Comparison of ENCODE assay signal across 14 cellular contexts in the genomic region with DNA sequence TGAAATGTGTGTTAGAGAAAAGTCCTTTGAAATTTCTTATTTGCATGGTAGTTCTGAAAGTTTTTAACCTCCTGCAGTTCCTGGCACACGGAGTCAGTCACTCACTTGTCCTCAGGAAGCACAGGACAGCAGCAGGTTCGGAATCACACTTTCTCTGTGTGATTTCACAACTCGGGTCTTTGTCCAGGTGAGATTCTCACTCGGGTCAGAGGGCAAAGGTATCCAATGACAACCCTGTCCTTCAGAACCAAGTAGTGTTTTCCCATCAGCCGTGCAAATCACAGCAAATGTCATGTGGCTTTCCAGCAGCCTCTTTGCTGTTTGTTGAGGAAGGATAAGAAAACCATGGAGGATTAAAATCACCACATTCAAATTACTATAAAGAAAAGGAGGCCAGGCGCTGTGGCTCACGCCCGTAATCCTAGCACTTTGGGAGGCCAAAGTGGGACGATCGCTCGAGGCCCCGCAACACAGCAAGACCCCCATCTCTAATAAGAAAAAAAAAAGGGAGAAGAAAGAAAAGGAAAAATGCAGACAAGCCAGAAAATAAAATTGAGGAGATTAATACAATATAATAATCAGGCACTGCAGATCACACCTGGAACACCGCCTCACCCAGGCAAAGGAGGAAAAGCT. TPM values are rescaled to one million over a fixed set of nuclear protein-coding genes. Genes with fewer than 3 reads are reported as not detected.
DNase-seq lines count a peak whose midpoint lies in the region; ATAC-seq and TF ChIP-seq lines count a peak whose summit lies in the region.
"Had no signal": no experiment of that assay in that cellular context is flagged by ENCODE, and none has a peak within 500 bp of the region (broad histone marks: within the 10 kb centered on the region; RNA-seq: fewer than 3 reads in every experiment).

No MANE protein-coding gene starts in this region.

- H2AK5ac ChIP-seq in mesendoderm (ENCODE audit: low read length), result no peak overlapping the region

- TF ChIP-seq CTCF in LNCaP clone FGC (IDR thresholded peaks at IDR 0.05; ENCODE audit: control insufficient read depth, extremely low read depth, insufficient read depth) (0 out of 2 replicates have a peak, but pooled peaks have one; percentile 3), endodermal cell (conservative IDR thresholded peaks at IDR 0.05) (no peak), suprapubic skin (IDR thresholded peaks at IDR 0.05) (no peak)

- no peaks in the 10 kb centered on the region for H3K9me3 Mint-ChIP-seq in endodermal cell
- no peaks in the 10 kb centered on the region for H3K9me3 Mint-ChIP-seq in activated naive CD4-positive, alpha-beta T cell treated with anti-CD3 and anti-CD28 coated beads, Interleukin-2, amount 10 ng/mL, durations not matched to agents 7 days and 5 days
- H3K9me3 Mint-ChIP-seq: T-helper 1 cell treated with Interleukin-12 subunit alpha and Interleukin-12 subunit beta and Interleukin-4 antibody, amounts not matched to agents 30 μg/mL and 1 μg/mL, for 36 hours had no signal

- H3K79me2 ChIP-seq in mesendoderm (ENCODE audit: control insufficient read depth, insufficient read depth, low read length), result no peaks in the 10 kb centered on the region

- no peak for TF ChIP-seq EP300 in suprapubic skin (IDR thresholded peaks at IDR 0.05)

- H2BK15ac ChIP-seq in mesendoderm (replicated peaks; ENCODE audit: low read depth), result no peak overlapping the region

- no peak overlapping the region for H3K4ac ChIP-seq in mesendoderm (ENCODE audit: low read depth, low read length)

- H3K9me3 ChIP-seq in endodermal cell (ENCODE audit: control insufficient read depth, low read length), result no peaks in the 10 kb centered on the region
- no peaks in the 10 kb centered on the region for H3K9me3 ChIP-seq in suprapubic skin

- peaks cover 3% of the 10 kb centered on the region for H3K4me1 Mint-ChIP-seq in endodermal cell
- peaks cover 8% of the 10 kb centered on the region for H3K4me1 Mint-ChIP-seq in activated naive CD4-positive, alpha-beta T cell treated with anti-CD3 and anti-CD28 coated beads, Interleukin-2, amount 10 ng/mL, durations not matched to agents 7 days and 5 days

- H4K8ac ChIP-seq in mesendoderm (ENCODE audit: low read depth, low read length), result no peak overlapping the region

- H3K27me3 Mint-ChIP-seq in endodermal cell (ENCODE audit: insufficient read depth), result no peaks in the 10 kb centered on the region
- H3K27me3 Mint-ChIP-seq in activated naive CD4-positive, alpha-beta T cell treated with anti-CD3 and anti-CD28 coated beads, Interleukin-2, amount 10 ng/mL, durations not matched to agents 7 days and 5 days, result peaks cover 10% of the 10 kb centered on the region
- H3K27me3 Mint-ChIP-seq: activated naive CD8-positive, alpha-beta T cell had no signal

- H3K4me2 ChIP-seq in mesendoderm (ENCODE audit: low read length), result no peak overlapping the region

- no peak overlapping the region for H3K23ac ChIP-seq in mesendoderm (ENCODE audit: low read length)

- no peaks in the 10 kb centered on the region for H3K36me3 Mint-ChIP-seq in endodermal cell (ENCODE audit: low read depth)
- no peaks in the 10 kb centered on the region for H3K36me3 Mint-ChIP-seq in activated naive CD4-positive, alpha-beta T cell treated with anti-CD3 and anti-CD28 coated beads, Interleukin-2, amount 10 ng/mL, durations not matched to agents 7 days and 5 days
- H3K36me3 Mint-ChIP-seq: activated naive CD8-positive, alpha-beta T cell had no signal

- 83% methylated on average over 5 to 7 of the region's 13 CpGs for WGBS in endodermal cell (ENCODE audit: insufficient coverage in 1 of 2, insufficient read length in 1 of 2), 2 experiments
- WGBS in mesendoderm (ENCODE audit: extremely low coverage, insufficient coverage, low lambda C conversion rate), result no CpG with 5 or more reads among the region's 13 CpGs
- WGBS in suprapubic skin, result 85% methylated on average over 13 of the region's 13 CpGs

- no peak for TF ChIP-seq POLR2A in suprapubic skin (IDR thresholded peaks at IDR 0.05)

- no peaks in the 10 kb centered on the region for H3K79me1 ChIP-seq in mesendoderm (ENCODE audit: low read length)

- H3K27ac ChIP-seq in endodermal cell (ENCODE audit: low read depth, low read length) (no peak overlapping the region), mesendoderm (ENCODE audit: low read depth, low read length) (no peak overlapping the region), suprapubic skin (no peak overlapping the region)

- no peak for DNase-seq in LNCaP clone FGC (ENCODE audit: low read depth)
- DNase-seq in endodermal cell, result no peak
- peak; percentile 25 for DNase-seq in mesendoderm
- DNase-seq in suprapubic skin (ENCODE audit: low spot score in 2 of 2), result peak; percentile 37
- DNase-seq in activated naive CD4-positive, alpha-beta T cell treated with anti-CD3 and anti-CD28 coated beads, Interleukin-2, amount 10 ng/mL, durations not matched to agents 7 days and 5 days, result no peak
- DNase-seq in NCI-H82 treated with DMSO at 0.1 percent for 48 hours (lab: John Stamatoyannopoulos, UW; ENCODE audit: unreplicated experiment), result no peak
- no peak for DNase-seq in NCI-H748 treated with DMSO at 0.1 percent for 48 hours (lab: John Stamatoyannopoulos, UW)
- DNase-seq: activated CD8-positive, alpha-beta memory T cell treated with anti-CD3 and anti-CD28 coated beads, Interleukin-2, amount 50 U/mL, for 4 hours; DMS53; erythroblast; NCI-H526 treated with DMSO at 0.1 percent for 48 hours had no signal

- no peak overlapping the region for H2BK5ac ChIP-seq in mesendoderm (ENCODE audit: low read length)

- H3K27me3 ChIP-seq in endodermal cell (ENCODE audit: control insufficient read depth, insufficient read depth, low read length, poor library complexity, severe bottlenecking) (no peaks in the 10 kb centered on the region), mesendoderm (ENCODE audit: insufficient read depth, low read length, poor library complexity) (no peaks in the 10 kb centered on the region), suprapubic skin (no peaks in the 10 kb centered on the region)

- H3K4me3 ChIP-seq in LNCaP clone FGC (ENCODE audit: low read depth, low read length), result no peak overlapping the region
- H3K4me3 ChIP-seq in endodermal cell (ENCODE audit: low read length), result no peak overlapping the region
- H3K4me3 ChIP-seq in mesendoderm (ENCODE audit: low read length), result no peak overlapping the region
- H3K4me3 ChIP-seq in suprapubic skin, result no peak overlapping the region

- H4K5ac ChIP-seq in mesendoderm (ENCODE audit: low read length), result no peak overlapping the region

- H3K27ac Mint-ChIP-seq in endodermal cell, result peak overlapping the region; percentile 26
- no peak overlapping the region for H3K27ac Mint-ChIP-seq in activated naive CD4-positive, alpha-beta T cell treated with anti-CD3 and anti-CD28 coated beads, Interleukin-2, amount 10 ng/mL, durations not matched to agents 7 days and 5 days
- H3K27ac Mint-ChIP-seq: activated naive CD8-positive, alpha-beta T cell; T-helper 1 cell treated with Interleukin-12 subunit alpha and Interleukin-12 subunit beta and Interleukin-4 antibody, amounts not matched to agents 30 μg/mL and 1 μg/mL, for 36 hours had no signal

- H3K9ac ChIP-seq in endodermal cell (ENCODE audit: extremely low read depth, low read length, poor library complexity, severe bottlenecking), result no peak overlapping the region
- H3K9ac ChIP-seq in mesendoderm (ENCODE audit: low read length), result no peak overlapping the region

- ATAC-seq in HG03342 (IDR thresholded peaks at IDR 0.05; ENCODE audit: unreplicated experiment), result no peak

- no peaks in the 10 kb centered on the region for H3K36me3 ChIP-seq in endodermal cell (ENCODE audit: control insufficient read depth, insufficient read depth, low read length)
- no peaks in the 10 kb centered on the region for H3K36me3 ChIP-seq in mesendoderm (ENCODE audit: control insufficient read depth, insufficient read depth, low read length)
- no peaks in the 10 kb centered on the region for H3K36me3 ChIP-seq in suprapubic skin

- H2BK120ac ChIP-seq in mesendoderm (ENCODE audit: low read depth, low read length), result no peak overlapping the region

- CTCF ChIA-PET in activated naive CD4-positive, alpha-beta T cell treated with anti-CD3 and anti-CD28 coated beads, Interleukin-2, amount 10 ng/mL, durations not matched to agents 7 days and 5 days (lab: Charles Lee), result no interaction called here

- H3K4me1 ChIP-seq in endodermal cell (ENCODE audit: control insufficient read depth, insufficient read depth, low read length) (no peaks in the 10 kb centered on the region), mesendoderm (ENCODE audit: control insufficient read depth, low read depth, low read length) (no peaks in the 10 kb centered on the region), suprapubic skin (peaks cover 43% of the 10 kb centered on the region)

- no peak overlapping the region for H3K18ac ChIP-seq in mesendoderm (ENCODE audit: low read length)

- H3K4me3 Mint-ChIP-seq in endodermal cell, result no peak overlapping the region
- H3K4me3 Mint-ChIP-seq in activated naive CD4-positive, alpha-beta T cell treated with anti-CD3 and anti-CD28 coated beads, Interleukin-2, amount 10 ng/mL, durations not matched to agents 7 days and 5 days, result no peak overlapping the region
- H3K4me3 Mint-ChIP-seq: activated naive CD8-positive, alpha-beta T cell; T-helper 1 cell treated with Interleukin-12 subunit alpha and Interleukin-12 subunit beta and Interleukin-4 antibody, amounts not matched to agents 30 μg/mL and 1 μg/mL, for 36 hours had no signal

- H3K56ac ChIP-seq in mesendoderm (ENCODE audit: low read length), result no peak overlapping the region

RNA-seq across cellular contexts. Expression of gene ADCY9, which starts 22.0 kb away (rescaled TPM):
- total RNA-seq in endodermal cell (1 to 10 TPM; 1.2 to 3.3 TPM), suprapubic skin (10 to 100 TPM; 21.5 to 27.2 (median 26.4) TPM)
- 4.6 TPM for polyA plus RNA-seq in endodermal cell (2013, experiment 1 of 2)
- 4.6 TPM for polyA plus RNA-seq in endodermal cell (2013, experiment 2 of 2)
- polyA plus RNA-seq in mesendoderm (2013, experiment 1 of 2), result 2.8 TPM
- polyA plus RNA-seq in mesendoderm (2013, experiment 2 of 2), result 2.9 TPM

Comparison
In these comparisons a context has a peak if more than half of its experiments do, and no peak if none do; other contexts are left out.
1. DNase-seq: peak in mesendoderm (single experiment) and suprapubic skin (2 of 2); none in LNCaP clone FGC (single experiment), endodermal cell (single experiment), activated naive CD4-positive, alpha-beta T cell treated with anti-CD3 and anti-CD28 coated beads, Interleukin-2, amount 10 ng/mL, durations not matched to agents 7 days and 5 days (single experiment), NCI-H82 treated with DMSO at 0.1 percent for 48 hours (single experiment) and NCI-H748 treated with DMSO at 0.1 percent for 48 hours (single experiment).
2. RNA of gene ADCY9, which starts 22.0 kb away (total RNA-seq): 21.5 to 27.2 TPM in suprapubic skin; 1.2 to 3.3 TPM in endodermal cell; every median in the first group is over 4 times any median in the second.